30 cellular contexts compared by ENCODE assay signal in the genomic region with DNA sequence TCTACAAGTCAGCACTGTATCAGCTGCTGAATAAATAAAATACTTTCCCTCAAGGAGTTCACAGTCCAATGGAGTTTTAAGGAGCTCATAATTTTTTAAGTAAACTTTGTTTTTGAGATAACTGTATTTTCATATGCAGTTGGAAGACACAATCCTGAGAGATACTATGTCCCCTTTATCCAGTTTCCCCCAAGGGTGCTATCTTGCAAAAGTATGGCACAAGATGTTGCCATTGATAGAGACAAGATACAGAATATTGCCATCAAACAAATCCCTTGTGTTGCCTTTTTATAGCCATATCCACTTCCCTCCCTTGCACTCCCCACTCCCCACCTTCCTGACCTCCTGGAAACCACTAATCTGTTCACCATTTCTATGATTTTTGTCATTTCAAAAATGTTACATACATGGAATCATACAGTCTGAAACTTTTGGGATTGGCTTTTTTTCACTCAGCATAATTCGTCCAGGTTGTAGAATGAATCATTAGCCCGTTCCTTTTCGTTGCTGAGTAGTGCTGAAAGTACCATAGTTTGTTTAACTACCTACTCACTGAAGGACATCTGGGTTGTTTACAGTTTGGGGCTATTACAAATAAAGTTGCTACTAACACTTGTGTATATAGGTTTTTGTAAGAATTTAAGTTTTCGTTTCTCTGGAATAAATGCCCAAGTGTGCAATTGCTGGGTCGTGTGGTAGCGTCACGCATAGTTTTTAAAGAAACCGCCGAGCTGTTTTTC.
"Had no signal": no experiment of that assay in that cellular context is flagged by ENCODE, and none has a peak within 500 bp of the region (broad histone marks: within the 10 kb centered on the region; RNA-seq: fewer than 3 reads in every experiment).

No MANE protein-coding gene starts in this region.

- H3K27ac Mint-ChIP-seq: activated CD4-positive, alpha-beta memory T cell treated with anti-CD3 and anti-CD28 coated beads, Interleukin-2, amount 10 ng/mL, durations not matched to agents 7 days and 5 days; activated naive CD8-positive, alpha-beta T cell; activated T-cell treated with anti-CD3 and anti-CD28 coated beads, Interleukin-2, amount 50 U/mL, for 24 hours; activated T-cell treated with anti-CD3 and anti-CD28 coated beads, Interleukin-2, amount 50 U/mL, for 72 hours; T-helper 17 cell; T-helper 2 cell treated with Interferon-gamma antibody and Interleukin-4, amounts not matched to agents 5 μg/mL and 100 μg/mL, for 36 hours had no signal

- H3K36me3 ChIP-seq: colonic mucosa, esophagus squamous epithelium, gastroesophageal sphincter, heart right ventricle, WERI-Rb-1 had no signal

- DNase-seq: activated B cell treated with CpG ODN at 0.5 μM for 24 hours; activated CD4-positive, alpha-beta memory T cell treated with anti-CD3 and anti-CD28 coated beads, Interleukin-2, amount 10 ng/mL, durations not matched to agents 7 days and 5 days; activated CD4-positive, alpha-beta T cell treated with anti-CD3 and anti-CD28 coated beads for 48 hours; activated CD8-positive, alpha-beta memory T cell treated with anti-CD3 and anti-CD28 coated beads, Interleukin-2, amount 50 U/mL, for 48 hours; activated gamma-delta T cell; activated naive CD4-positive, alpha-beta T cell treated with anti-CD3 and anti-CD28 coated beads, Interleukin-2, amount 50 U/mL, for 16 hours; activated naive CD4-positive, alpha-beta T cell treated with Interleukin-2 at 50 U/mL for 16 hours; activated T-cell treated with anti-CD3 and anti-CD28 coated beads for 4 hours; activated T-cell treated with anti-CD3 and anti-CD28 coated beads, Interleukin-2, amount 50 U/mL, for 24 hours; activated T-cell treated with anti-CD3 and anti-CD28 coated beads, Interleukin-2, amount 50 U/mL, for 72 hours; amniotic stem cell; anterior cingulate cortex; body of pancreas; caudate nucleus; colonic mucosa; effector CD8-positive, alpha-beta T cell; esophagus squamous epithelium; foreskin melanocyte; heart right ventricle; T-helper 1 cell; T-helper 17 cell; T1000; WERI-Rb-1 had no signal

- FAIRE-seq: endometrium, endothelial cell of umbilical vein had no signal

- H3K27me3 ChIP-seq: body of pancreas, colonic mucosa, esophagus squamous epithelium, gastroesophageal sphincter, heart right ventricle had no signal

- H3K4me3 Mint-ChIP-seq: activated B cell treated with CpG ODN at 0.5 μM for 24 hours; activated CD4-positive, alpha-beta memory T cell treated with anti-CD3 and anti-CD28 coated beads, Interleukin-2, amount 10 ng/mL, durations not matched to agents 7 days and 5 days; activated naive CD8-positive, alpha-beta T cell; activated T-cell treated with anti-CD3 and anti-CD28 coated beads, Interleukin-2, amount 50 U/mL, for 24 hours; activated T-cell treated with anti-CD3 and anti-CD28 coated beads, Interleukin-2, amount 50 U/mL, for 72 hours; T-helper 17 cell; T-helper 2 cell treated with Interferon-gamma antibody and Interleukin-4, amounts not matched to agents 5 μg/mL and 100 μg/mL, for 36 hours had no signal

- H3K4me3 ChIP-seq: body of pancreas, colonic mucosa, esophagus squamous epithelium, gastroesophageal sphincter, heart right ventricle had no signal

- H3K27me3 Mint-ChIP-seq: activated B cell treated with CpG ODN at 0.5 μM for 24 hours; activated CD4-positive, alpha-beta memory T cell treated with anti-CD3 and anti-CD28 coated beads, Interleukin-2, amount 10 ng/mL, durations not matched to agents 7 days and 5 days; activated naive CD8-positive, alpha-beta T cell; activated T-cell treated with anti-CD3 and anti-CD28 coated beads, Interleukin-2, amount 50 U/mL, for 24 hours; T-helper 17 cell had no signal

- H3K27ac ChIP-seq: body of pancreas, colonic mucosa, epithelial cell of prostate, esophagus squamous epithelium, gastroesophageal sphincter, heart right ventricle, WERI-Rb-1 had no signal

- H3K9me3 ChIP-seq: body of pancreas, colonic mucosa, esophagus squamous epithelium, gastroesophageal sphincter, heart right ventricle had no signal

- H3K4me1 ChIP-seq: body of pancreas, colonic mucosa had no signal

- H3K9me3 Mint-ChIP-seq: activated B cell treated with CpG ODN at 0.5 μM for 24 hours; activated CD4-positive, alpha-beta memory T cell treated with anti-CD3 and anti-CD28 coated beads, Interleukin-2, amount 10 ng/mL, durations not matched to agents 7 days and 5 days; activated T-cell treated with anti-CD3 and anti-CD28 coated beads, Interleukin-2, amount 50 U/mL, for 24 hours; activated T-cell treated with anti-CD3 and anti-CD28 coated beads, Interleukin-2, amount 50 U/mL, for 72 hours; T-helper 2 cell treated with Interferon-gamma antibody and Interleukin-4, amounts not matched to agents 5 μg/mL and 100 μg/mL, for 36 hours had no signal

- ATAC-seq: activated CD4-positive, CD25-positive, alpha-beta regulatory T cell treated with anti-CD3 and anti-CD28 coated beads, Interleukin-2, amount 50 U/mL, for 24 hours; activated T-cell treated with anti-CD3 and anti-CD28 coated beads, Interleukin-2, amount 50 U/mL, for 72 hours; body of pancreas; gastroesophageal sphincter; heart right ventricle; T-helper 17 cell had no signal
